12 cellular contexts compared by ENCODE assay signal in genomic region chr1:1217621-1218523, GRCh38. TPM values are rescaled to one million over a fixed set of nuclear protein-coding genes. Genes with fewer than 3 reads are reported as not detected.
A peak's percentile ranks its signal among the peaks of the same experiment; 100 is the strongest.
DNase-seq lines count a peak whose midpoint lies in the region; ATAC-seq and TF ChIP-seq lines count a peak whose summit lies in the region.
"Had no signal": no experiment of that assay in that cellular context is flagged by ENCODE, and none has a peak within 500 bp of the region (broad histone marks: within the 10 kb centered on the region; RNA-seq: fewer than 3 reads in every experiment).

No MANE protein-coding gene starts in this region.

- POLR2A ChIA-PET in naive thymus-derived CD8-positive, alpha-beta T cell (lab: Charles Lee) = interaction anchor here (1.2 kb wide), 1 partner anchor 389 kb away, joined by 3 read pairs; no protein-coding TSS in a partner anchor

- peak; percentile 12 for ATAC-seq in memory B cell (ENCODE audit: low read depth)
- no peak for ATAC-seq in naive thymus-derived CD8-positive, alpha-beta T cell
- no peak for ATAC-seq in activated CD4-positive, CD25-positive, alpha-beta regulatory T cell treated with anti-CD3 and anti-CD28 coated beads, Interleukin-2, amount 50 U/mL, for 24 hours
- ATAC-seq: GM23338 had no signal

- no peaks in the 10 kb centered on the region for H3K9me3 Mint-ChIP-seq in memory B cell
- no peaks in the 10 kb centered on the region for H3K9me3 Mint-ChIP-seq in naive thymus-derived CD8-positive, alpha-beta T cell
- H3K9me3 Mint-ChIP-seq: GM23338 had no signal

- no peaks in the 10 kb centered on the region for H3K27me3 Mint-ChIP-seq in memory B cell
- no peaks in the 10 kb centered on the region for H3K27me3 Mint-ChIP-seq in naive thymus-derived CD8-positive, alpha-beta T cell

- DNase-seq in NCI-H1694 treated with DMSO at 0.1 percent for 48 hours (lab: John Stamatoyannopoulos, UW) (peak; percentile 4), NCI-H1694 (lab: John Stamatoyannopoulos, UW) (no peak), astrocyte of the hippocampus (ENCODE audit: low read depth, low spot score) (peak; percentile 55), memory B cell (ENCODE audit: low spot score in 2 of 2) (no peak), NCI-H1436 treated with DMSO at 0.1 percent for 48 hours (lab: John Stamatoyannopoulos, UW) (no peak)
- no peak for DNase-seq in naive thymus-derived CD8-positive, alpha-beta T cell
- DNase-seq: MV-4-11, NCI-H774, occipital lobe had no signal

- H3K4me3 Mint-ChIP-seq in memory B cell = no peak overlapping the region
- no peak overlapping the region for H3K4me3 Mint-ChIP-seq in naive thymus-derived CD8-positive, alpha-beta T cell
- H3K4me3 Mint-ChIP-seq: GM23338 had no signal

- H3K4me1 Mint-ChIP-seq in memory B cell = peaks cover 12% of the 10 kb centered on the region
- H3K4me1 Mint-ChIP-seq in naive thymus-derived CD8-positive, alpha-beta T cell = peaks cover 8 to 37% (median 17%) of the 10 kb centered on the region in 4 donors
- H3K4me1 Mint-ChIP-seq: GM23338 had no signal

- peak; percentile 87 for TF ChIP-seq EP300 in Ishikawa (IDR thresholded peaks at IDR 0.05; ENCODE audit: borderline replicate concordance)

- H3K27ac Mint-ChIP-seq in memory B cell = no peak overlapping the region
- peak overlapping the region in 2 of 10 donors; percentile 35 to 71 for H3K27ac Mint-ChIP-seq in naive thymus-derived CD8-positive, alpha-beta T cell
- H3K27ac Mint-ChIP-seq: GM23338 had no signal

- peak; percentile 19; the same call in 1 of the 2 replicates for TF ChIP-seq RAD21 in Ishikawa (IDR thresholded peaks at IDR 0.05; ENCODE audit: low read depth)

- peaks cover 18% of the 10 kb centered on the region for H3K36me3 Mint-ChIP-seq in memory B cell
- H3K36me3 Mint-ChIP-seq in naive thymus-derived CD8-positive, alpha-beta T cell = peaks cover 0 to 49% (median 16%) of the 10 kb centered on the region in 3 donors

TF ChIP-seq in Ishikawa, 13 proteins besides CTCF, POLR2A, EP300 and RAD21:
- no peak for TF ChIP-seq REST (IDR thresholded peaks at IDR 0.05; ENCODE audit: low read depth)
- TF ChIP-seq ZBTB7A (IDR thresholded peaks at IDR 0.05; ENCODE audit: low read depth) = peak; percentile 86; the same call in 1 of the 2 replicates
- peak; percentile 96 for TF ChIP-seq MAX (IDR thresholded peaks at IDR 0.05)
- TF ChIP-seq YY1 (IDR thresholded peaks at IDR 0.05; ENCODE audit: low read depth) = no peak
- TF ChIP-seq USF1 (IDR thresholded peaks at IDR 0.05) = peak; percentile 75
- TF ChIP-seq EGR1 (IDR thresholded peaks at IDR 0.05) = peak; percentile 96
- TF ChIP-seq CREB1 (IDR thresholded peaks at IDR 0.05; ENCODE audit: low read depth) = no peak
- peak; percentile 18; the same call in 1 of the 2 replicates for TF ChIP-seq CEBPB (IDR thresholded peaks at IDR 0.05)
- peak; percentile 88 for TF ChIP-seq NFIC (IDR thresholded peaks at IDR 0.05)
- no peak for TF ChIP-seq TAF1 (IDR thresholded peaks at IDR 0.05; ENCODE audit: low read depth)
- TF ChIP-seq TCF12 (IDR thresholded peaks at IDR 0.05; ENCODE audit: low read depth) = peak; percentile 97
- peak; percentile 84 for TF ChIP-seq TEAD4 (IDR thresholded peaks at IDR 0.05)
- TF ChIP-seq FOXM1 (IDR thresholded peaks at IDR 0.05; ENCODE audit: borderline replicate concordance, low read depth) = peak; percentile 73; the same call in 1 of the 2 replicates

RNA-seq across cellular contexts. Expression of gene TNFRSF4, which starts 3.9 kb away (rescaled TPM):
- under 1 TPM; 0.44 to 0.73 TPM for total RNA-seq in naive thymus-derived CD8-positive, alpha-beta T cell
- polyA plus RNA-seq in naive thymus-derived CD8-positive, alpha-beta T cell = under 1 TPM; 0.30 to 0.62 (median 0.30) TPM
- total RNA-seq: GM23338, occipital lobe had no signal
- polyA plus RNA-seq: GM23338 had no signal

RNA-seq across cellular contexts. Expression of gene TNFRSF18, which starts 11.5 kb away (rescaled TPM):
- 1 to 10 TPM; 1.5 to 1.6 TPM for total RNA-seq in naive thymus-derived CD8-positive, alpha-beta T cell
- polyA plus RNA-seq in naive thymus-derived CD8-positive, alpha-beta T cell = 1 to 10 TPM in 1 of 3 donors, not detected in 2; 2.3 TPM
- total RNA-seq: occipital lobe had no signal

RNA-seq across cellular contexts. Expression of gene SDF4, which starts 13.9 kb away (rescaled TPM):
- total RNA-seq in naive thymus-derived CD8-positive, alpha-beta T cell = 100 to 1,000 TPM; 110 to 115 TPM
- 10 to 100 TPM; 73.8 to 86.3 (median 76.7) TPM for polyA plus RNA-seq in naive thymus-derived CD8-positive, alpha-beta T cell

RNA-seq across cellular contexts. Expression of gene B3GALT6, which starts 14.2 kb away (rescaled TPM):
- total RNA-seq in naive thymus-derived CD8-positive, alpha-beta T cell = 10 to 100 TPM; 21.4 to 23.6 TPM
- polyA plus RNA-seq in naive thymus-derived CD8-positive, alpha-beta T cell = 10 to 100 TPM in 2 of 3 donors, 1 to 10 TPM in 1; 8.8 to 24.6 (median 14.6) TPM

RNA-seq across cellular contexts. Expression of gene C1QTNF12, which starts 28.6 kb away (rescaled TPM):
- total RNA-seq in naive thymus-derived CD8-positive, alpha-beta T cell = 1 to 10 TPM; 5.0 to 7.1 TPM
- under 1 TPM in 1 of 3 donors, not detected in 2; 0.22 TPM for polyA plus RNA-seq in naive thymus-derived CD8-positive, alpha-beta T cell
- total RNA-seq: occipital lobe had no signal

Comparison
In these comparisons a context has a peak if more than half of its experiments do, and no peak if none do; other contexts are left out.
1. DNase-seq: peak in NCI-H1694 treated with DMSO at 0.1 percent for 48 hours (single experiment) and astrocyte of the hippocampus (single experiment); none in NCI-H1694 (single experiment), memory B cell (0 of 2), naive thymus-derived CD8-positive, alpha-beta T cell (0 of 10) and NCI-H1436 treated with DMSO at 0.1 percent for 48 hours (single experiment).